Comparison of ENCODE assay signal across 19 cellular contexts in genomic region chr14:76690502-76691105, GRCh38.
DNase-seq lines count a peak whose midpoint lies in the region; ATAC-seq, FAIRE-seq and TF ChIP-seq lines count a peak whose summit lies in the region.
"Had no signal": no experiment of that assay in that cellular context is flagged by ENCODE, and none has a peak within 500 bp of the region (broad histone marks: within the 10 kb centered on the region; RNA-seq: fewer than 3 reads in every experiment).

No MANE protein-coding gene starts in this region.

- H3K36me3 Mint-ChIP-seq in type B pancreatic cell, result no peaks in the 10 kb centered on the region
- H3K36me3 Mint-ChIP-seq: CD4-positive, CD25-positive, alpha-beta regulatory T cell; CD8-positive, alpha-beta memory T cell had no signal

- peaks cover 5% of the 10 kb centered on the region for H3K9me3 Mint-ChIP-seq in type B pancreatic cell

- TF ChIP-seq CTCF in type B pancreatic cell (conservative IDR thresholded peaks at IDR 0.05), result no peak

- no peak overlapping the region for H3K4me3 Mint-ChIP-seq in type B pancreatic cell
- H3K4me3 Mint-ChIP-seq: CD4-positive, CD25-positive, alpha-beta regulatory T cell; CD8-positive, alpha-beta memory T cell had no signal

- H2AK5ac ChIP-seq in neuronal stem cell (ENCODE audit: low read depth, low read length), result no peak overlapping the region
- no peak overlapping the region for H2AK5ac ChIP-seq in mesenchymal stem cell (ENCODE audit: low read length, severe bottlenecking)

- no peaks in the 10 kb centered on the region for H3K4me1 Mint-ChIP-seq in type B pancreatic cell (ENCODE audit: unreplicated experiment)
- H3K4me1 Mint-ChIP-seq: CD4-positive, CD25-positive, alpha-beta regulatory T cell; CD8-positive, alpha-beta memory T cell had no signal

- H4K91ac ChIP-seq in neuronal stem cell (ENCODE audit: low read depth, low read length, poor library complexity), result no peak overlapping the region
- no peak overlapping the region for H4K91ac ChIP-seq in mesenchymal stem cell (ENCODE audit: low read length)

- FAIRE-seq in GM12892 (lab: Jason Lieb, UNC), result no peak
- FAIRE-seq: A204.1, D721Med, G401.6, GM12891, GM18507 had no signal

- H2AFZ ChIP-seq in neuronal stem cell (ENCODE audit: low read length) (no peak overlapping the region), mesenchymal stem cell (ENCODE audit: low read depth, low read length) (no peak overlapping the region)
- H2AFZ ChIP-seq: GM23248 had no signal

- TF ChIP-seq POLR2A in GM12892 (IDR thresholded peaks at IDR 0.05; ENCODE audit: low read depth, low read length), result no peak

- no peak overlapping the region for H2BK15ac ChIP-seq in neuronal stem cell (ENCODE audit: low read length)
- H2BK15ac ChIP-seq in mesenchymal stem cell (ENCODE audit: low read depth, poor library complexity, severe bottlenecking), result no peak overlapping the region

- WGBS in neuronal stem cell (ENCODE audit: extremely low coverage in 2 of 2, insufficient read length in 2 of 2, insufficient replicate concordance in 1 of 2), 2 donors, result no CpG with 5 or more reads among the region's 11 CpGs
- WGBS in mesenchymal stem cell, result 94% methylated on average over 11 of the region's 11 CpGs

- no peak overlapping the region for H3K27ac ChIP-seq in neuronal stem cell (replicated peaks; ENCODE audit: low read length)
- H3K27ac ChIP-seq in mesenchymal stem cell (ENCODE audit: low read length, poor library complexity, severe bottlenecking), result no peak overlapping the region
- H3K27ac ChIP-seq: GM23248 had no signal

- peak; percentile 57 for ATAC-seq in esophagus mucosa

- H3K23ac ChIP-seq in neuronal stem cell (ENCODE audit: low read depth, low read length, poor library complexity) (no peak overlapping the region), mesenchymal stem cell (ENCODE audit: low read length in 2 of 2) (no peak overlapping the region)

- H4K8ac ChIP-seq in neuronal stem cell (ENCODE audit: low read depth, low read length), result peak overlapping the region; percentile 32
- no peak overlapping the region for H4K8ac ChIP-seq in mesenchymal stem cell (ENCODE audit: low read length)

- H3K9me3 ChIP-seq in neuronal stem cell (replicated peaks in 1 of 2; ENCODE audit: control insufficient read depth in 2 of 2, insufficient read depth in 1 of 2, low read depth in 1 of 2, low read length in 2 of 2) (no peaks in the 10 kb centered on the region), mesenchymal stem cell (ENCODE audit: control insufficient read depth, low read length) (peaks cover 21% of the 10 kb centered on the region)
- H3K9me3 ChIP-seq: BE2C had no signal

- H3K18ac ChIP-seq in neuronal stem cell (ENCODE audit: low read length) (peak overlapping the region; percentile 38), mesenchymal stem cell (ENCODE audit: low read depth in 1 of 2, low read length in 2 of 2) (no peak overlapping the region)

- H3K9ac ChIP-seq in neuronal stem cell (ENCODE audit: low read depth, low read length, poor library complexity) (no peak overlapping the region), mesenchymal stem cell (ENCODE audit: low read length) (no peak overlapping the region)
- H3K9ac ChIP-seq: GM23248 had no signal

- no peak for DNase-seq in neuronal stem cell (ENCODE audit: low spot score)
- DNase-seq in type B pancreatic cell (ENCODE audit: extremely low spot score, unreplicated experiment), result peak; percentile 43
- DNase-seq in GM12892 (ENCODE audit: insufficient read length), result no peak
- DNase-seq in mesenchymal stem cell, result no peak
- no peak for DNase-seq in NCI-H2227 (lab: John Stamatoyannopoulos, UW; ENCODE audit: unreplicated experiment)
- DNase-seq: ACHN; BE2C; C1 segment of cervical spinal cord; CD4-positive, CD25-positive, alpha-beta regulatory T cell; CD8-positive, alpha-beta memory T cell; COR-L47; GM23248 had no signal

- H3K14ac ChIP-seq in neuronal stem cell (ENCODE audit: low read length), result no peak overlapping the region
- H3K14ac ChIP-seq in mesenchymal stem cell (ENCODE audit: low read length in 2 of 2), result no peak overlapping the region

- H3K36me3 ChIP-seq in neuronal stem cell (replicated peaks in 1 of 2; ENCODE audit: control insufficient read depth in 2 of 2, insufficient read depth in 2 of 2, low read length in 2 of 2) (no peaks in the 10 kb centered on the region), mesenchymal stem cell (ENCODE audit: control insufficient read depth in 1 of 2, insufficient read depth in 2 of 2, low read depth in 1 of 2, low read length in 2 of 2) (no peaks in the 10 kb centered on the region)
- H3K36me3 ChIP-seq: BE2C, HAP-1 had no signal

- H2BK5ac ChIP-seq in neuronal stem cell (ENCODE audit: low read length), result no peak overlapping the region
- H2BK5ac ChIP-seq in mesenchymal stem cell (ENCODE audit: low read depth, low read length, poor library complexity, severe bottlenecking), result no peak overlapping the region

- H3K4me3 ChIP-seq in neuronal stem cell (ENCODE audit: low read length in 2 of 2) (no peak overlapping the region), mesenchymal stem cell (ENCODE audit: insufficient read depth in 1 of 2, low read depth in 1 of 2, low read length in 2 of 2) (no peak overlapping the region)
- H3K4me3 ChIP-seq: GM23248, HAP-1 had no signal

- H3K4me2 ChIP-seq in neuronal stem cell (ENCODE audit: insufficient read depth, low read length, poor library complexity, severe bottlenecking) (no peak overlapping the region), mesenchymal stem cell (ENCODE audit: low read length, poor library complexity, severe bottlenecking) (no peak overlapping the region)

- H3K4ac ChIP-seq in neuronal stem cell (ENCODE audit: low read length) (no peak overlapping the region), mesenchymal stem cell (ENCODE audit: low read depth in 1 of 2, low read length in 2 of 2) (no peak overlapping the region)

- no peak overlapping the region for H3K27ac Mint-ChIP-seq in type B pancreatic cell
- H3K27ac Mint-ChIP-seq: CD4-positive, CD25-positive, alpha-beta regulatory T cell; CD8-positive, alpha-beta memory T cell had no signal

- H3K27me3 ChIP-seq in neuronal stem cell (ENCODE audit: control insufficient read depth in 3 of 3, insufficient read depth in 3 of 3, low read depth in 1 of 3, low read length in 3 of 3) (peaks cover 0 to 6% (median 0%) of the 10 kb centered on the region in 3 experiments), mesenchymal stem cell (ENCODE audit: control insufficient read depth in 1 of 2, insufficient read depth in 1 of 2, low read length in 2 of 2) (peaks cover 0 to 4% of the 10 kb centered on the region in 2 experiments)
- H3K27me3 ChIP-seq: BE2C had no signal

- H2BK12ac ChIP-seq in neuronal stem cell (ENCODE audit: low read length) (no peak overlapping the region), mesenchymal stem cell (ENCODE audit: low read length in 2 of 2) (no peak overlapping the region)

- H3K79me1 ChIP-seq in neuronal stem cell (ENCODE audit: low read depth, low read length) (no peaks in the 10 kb centered on the region), mesenchymal stem cell (replicated peaks; ENCODE audit: low read length, poor library complexity, severe bottlenecking) (no peaks in the 10 kb centered on the region)

- no peaks in the 10 kb centered on the region for H3K27me3 Mint-ChIP-seq in type B pancreatic cell

- H2BK120ac ChIP-seq in neuronal stem cell (ENCODE audit: low read depth, low read length), result no peak overlapping the region
- no peak overlapping the region for H2BK120ac ChIP-seq in mesenchymal stem cell (ENCODE audit: low read depth, low read length)

- H3K4me1 ChIP-seq in neuronal stem cell (ENCODE audit: control insufficient read depth in 2 of 2, insufficient read depth in 1 of 2, low read depth in 1 of 2, low read length in 2 of 2) (no peaks in the 10 kb centered on the region), mesenchymal stem cell (ENCODE audit: control insufficient read depth, insufficient read depth, low read depth, low read length) (no peaks in the 10 kb centered on the region)
- H3K4me1 ChIP-seq: BE2C, HAP-1 had no signal
